In the genomic region with DNA sequence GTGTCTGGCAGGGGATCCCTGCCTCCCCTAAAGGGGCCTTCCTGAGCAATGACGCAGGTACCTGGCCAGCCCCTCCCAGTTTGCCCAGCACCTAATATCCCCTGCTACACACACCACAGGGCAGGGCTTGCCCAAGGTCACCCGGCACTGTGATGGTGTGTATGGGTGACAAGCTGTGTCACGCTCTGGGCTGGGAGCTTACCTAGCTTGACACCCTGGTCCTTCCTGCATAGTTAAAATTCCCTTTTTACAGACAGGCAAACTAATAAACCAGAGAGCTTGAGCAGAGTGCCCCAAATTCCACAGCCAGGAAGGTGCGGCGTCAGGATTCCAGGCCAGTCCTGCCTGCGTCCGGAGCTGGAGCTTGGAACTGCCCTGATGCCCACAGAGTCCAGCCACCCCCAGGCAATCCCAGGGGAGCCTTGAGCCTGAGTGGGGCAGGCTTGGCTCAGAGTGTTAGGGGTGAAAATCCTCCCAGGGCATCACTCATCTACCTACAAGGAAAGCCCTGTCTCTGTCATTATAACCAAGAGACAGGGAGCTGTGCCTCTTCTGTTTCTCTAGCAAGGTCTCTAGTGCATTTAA, we compare ENCODE assay signal across 31 cellular contexts.
"Had no signal": no experiment of that assay in that cellular context is flagged by ENCODE, and none has a peak within 500 bp of the region (broad histone marks: within the 10 kb centered on the region; RNA-seq: fewer than 3 reads in every experiment).

No MANE protein-coding gene starts in this region.

- H3K4me3 ChIP-seq: K562 had no signal

- H3K36me3 ChIP-seq: brain microvascular endothelial cell had no signal

- H3K27me3 ChIP-seq: brain microvascular endothelial cell had no signal

- H3K27ac ChIP-seq: brain microvascular endothelial cell had no signal

- DNase-seq: activated CD4-positive, alpha-beta T cell treated with anti-CD3 and anti-CD28 coated beads for 36 hours; activated CD4-positive, alpha-beta T cell treated with anti-CD3 and anti-CD28 coated beads, Interleukin-2, amount 10 ng/mL, durations not matched to agents 7 days and 5 days; activated CD4-positive, alpha-beta T cell treated with anti-CD3 and anti-CD28 coated beads, Interleukin-2, amount 50 U/mL, for 48 hours; activated CD8-positive, alpha-beta memory T cell treated with anti-CD3 and anti-CD28 coated beads for 24 hours; activated CD8-positive, alpha-beta memory T cell treated with anti-CD3 and anti-CD28 coated beads, Interleukin-2, amount 10 ng/mL, durations not matched to agents 7 days and 5 days; activated CD8-positive, alpha-beta memory T cell treated with anti-CD3 and anti-CD28 coated beads, Interleukin-2, amount 50 U/mL, for 48 hours; activated effector memory CD4-positive, alpha-beta T cell treated with anti-CD3 and anti-CD28 coated beads, Interleukin-2, amount 50 U/mL, for 16 hours; activated naive CD4-positive, alpha-beta T cell; activated naive CD4-positive, alpha-beta T cell treated with anti-CD3 and anti-CD28 coated beads, Interleukin-2, amount 50 U/mL, for 16 hours; activated naive CD8-positive, alpha-beta T cell treated with anti-CD3 and anti-CD28 coated beads for 36 hours; activated T-cell treated with anti-CD3 and anti-CD28 coated beads, Interleukin-2, amount 50 U/mL, for 48 hours; amniotic stem cell; aorta; brain microvascular endothelial cell; NCI-H1048; NCI-H1105 treated with DMSO at 0.1 percent for 48 hours; NCI-H1436; NCI-H1694; NCI-H1930; NCI-H2081 treated with DMSO at 0.1 percent for 48 hours; NCI-H226; NCI-H446 treated with DMSO at 0.1 percent for 48 hours; NCI-H524 had no signal

- H3K9me3 Mint-ChIP-seq: activated CD4-positive, alpha-beta T cell treated with anti-CD3 and anti-CD28 coated beads, Interleukin-2, amount 10 ng/mL, durations not matched to agents 7 days and 5 days; activated naive CD8-positive, alpha-beta T cell treated with anti-CD3 and anti-CD28 coated beads for 36 hours; activated T-helper 17 cell treated with anti-CD3 and anti-CD28 coated beads, Interleukin-2, amount 50 U/mL, for 72 hours; T-helper 1 cell treated with Interleukin-12 subunit alpha and Interleukin-12 subunit beta and Interleukin-4 antibody, amounts not matched to agents 30 μg/mL and 1 μg/mL, for 36 hours; T-helper 2 cell treated with Interferon-gamma antibody and Interleukin-4, amounts not matched to agents 5 μg/mL and 100 μg/mL, for 36 hours; WTC11 had no signal

- ATAC-seq: activated CD4-positive, alpha-beta T cell treated with anti-CD3 and anti-CD28 coated beads for 36 hours; activated CD4-positive, CD25-positive, alpha-beta regulatory T cell treated with anti-CD3 and anti-CD28 coated beads, Interleukin-2, amount 50 U/mL, for 24 hours; activated CD8-positive, alpha-beta memory T cell treated with anti-CD3 and anti-CD28 coated beads, Interleukin-2, amount 10 ng/mL, durations not matched to agents 7 days and 5 days; activated T-helper 17 cell treated with anti-CD3 and anti-CD28 coated beads, Interleukin-2, amount 50 U/mL, for 72 hours; K562; Panc1; Right ventricle myocardium inferior; WTC11 had no signal

- H3K27ac Mint-ChIP-seq: activated CD4-positive, alpha-beta T cell treated with anti-CD3 and anti-CD28 coated beads for 36 hours; activated CD4-positive, alpha-beta T cell treated with anti-CD3 and anti-CD28 coated beads, Interleukin-2, amount 10 ng/mL, durations not matched to agents 7 days and 5 days; activated CD8-positive, alpha-beta memory T cell treated with anti-CD3 and anti-CD28 coated beads, Interleukin-2, amount 10 ng/mL, durations not matched to agents 7 days and 5 days; activated naive CD8-positive, alpha-beta T cell treated with anti-CD3 and anti-CD28 coated beads for 36 hours; activated T-helper 17 cell treated with anti-CD3 and anti-CD28 coated beads, Interleukin-2, amount 50 U/mL, for 72 hours; T-helper 1 cell treated with Interleukin-12 subunit alpha and Interleukin-12 subunit beta and Interleukin-4 antibody, amounts not matched to agents 30 μg/mL and 1 μg/mL, for 36 hours; T-helper 2 cell treated with Interferon-gamma antibody and Interleukin-4, amounts not matched to agents 5 μg/mL and 100 μg/mL, for 36 hours; WTC11 had no signal

- H3K4me1 Mint-ChIP-seq: activated CD4-positive, alpha-beta T cell treated with anti-CD3 and anti-CD28 coated beads for 36 hours; activated CD4-positive, alpha-beta T cell treated with anti-CD3 and anti-CD28 coated beads, Interleukin-2, amount 10 ng/mL, durations not matched to agents 7 days and 5 days; activated CD8-positive, alpha-beta memory T cell treated with anti-CD3 and anti-CD28 coated beads, Interleukin-2, amount 10 ng/mL, durations not matched to agents 7 days and 5 days; activated naive CD8-positive, alpha-beta T cell treated with anti-CD3 and anti-CD28 coated beads for 36 hours; activated T-helper 17 cell treated with anti-CD3 and anti-CD28 coated beads, Interleukin-2, amount 50 U/mL, for 72 hours had no signal

- H3K36me3 Mint-ChIP-seq: activated CD8-positive, alpha-beta memory T cell treated with anti-CD3 and anti-CD28 coated beads, Interleukin-2, amount 10 ng/mL, durations not matched to agents 7 days and 5 days; activated naive CD8-positive, alpha-beta T cell treated with anti-CD3 and anti-CD28 coated beads for 36 hours had no signal

- H3K27me3 Mint-ChIP-seq: activated CD4-positive, alpha-beta T cell treated with anti-CD3 and anti-CD28 coated beads for 36 hours; activated CD4-positive, alpha-beta T cell treated with anti-CD3 and anti-CD28 coated beads, Interleukin-2, amount 10 ng/mL, durations not matched to agents 7 days and 5 days; activated CD8-positive, alpha-beta memory T cell treated with anti-CD3 and anti-CD28 coated beads, Interleukin-2, amount 10 ng/mL, durations not matched to agents 7 days and 5 days; activated naive CD8-positive, alpha-beta T cell treated with anti-CD3 and anti-CD28 coated beads for 36 hours; activated T-helper 17 cell treated with anti-CD3 and anti-CD28 coated beads, Interleukin-2, amount 50 U/mL, for 72 hours had no signal

- H3K4me3 Mint-ChIP-seq: activated CD4-positive, alpha-beta T cell treated with anti-CD3 and anti-CD28 coated beads for 36 hours; activated CD4-positive, alpha-beta T cell treated with anti-CD3 and anti-CD28 coated beads, Interleukin-2, amount 10 ng/mL, durations not matched to agents 7 days and 5 days; activated CD8-positive, alpha-beta memory T cell treated with anti-CD3 and anti-CD28 coated beads, Interleukin-2, amount 10 ng/mL, durations not matched to agents 7 days and 5 days; activated naive CD8-positive, alpha-beta T cell treated with anti-CD3 and anti-CD28 coated beads for 36 hours; activated T-helper 17 cell treated with anti-CD3 and anti-CD28 coated beads, Interleukin-2, amount 50 U/mL, for 72 hours; T-helper 1 cell treated with Interleukin-12 subunit alpha and Interleukin-12 subunit beta and Interleukin-4 antibody, amounts not matched to agents 30 μg/mL and 1 μg/mL, for 36 hours; T-helper 2 cell treated with Interferon-gamma antibody and Interleukin-4, amounts not matched to agents 5 μg/mL and 100 μg/mL, for 36 hours; WTC11 had no signal
